Comparison of ENCODE assay signal across 23 cellular contexts in the genomic region with DNA sequence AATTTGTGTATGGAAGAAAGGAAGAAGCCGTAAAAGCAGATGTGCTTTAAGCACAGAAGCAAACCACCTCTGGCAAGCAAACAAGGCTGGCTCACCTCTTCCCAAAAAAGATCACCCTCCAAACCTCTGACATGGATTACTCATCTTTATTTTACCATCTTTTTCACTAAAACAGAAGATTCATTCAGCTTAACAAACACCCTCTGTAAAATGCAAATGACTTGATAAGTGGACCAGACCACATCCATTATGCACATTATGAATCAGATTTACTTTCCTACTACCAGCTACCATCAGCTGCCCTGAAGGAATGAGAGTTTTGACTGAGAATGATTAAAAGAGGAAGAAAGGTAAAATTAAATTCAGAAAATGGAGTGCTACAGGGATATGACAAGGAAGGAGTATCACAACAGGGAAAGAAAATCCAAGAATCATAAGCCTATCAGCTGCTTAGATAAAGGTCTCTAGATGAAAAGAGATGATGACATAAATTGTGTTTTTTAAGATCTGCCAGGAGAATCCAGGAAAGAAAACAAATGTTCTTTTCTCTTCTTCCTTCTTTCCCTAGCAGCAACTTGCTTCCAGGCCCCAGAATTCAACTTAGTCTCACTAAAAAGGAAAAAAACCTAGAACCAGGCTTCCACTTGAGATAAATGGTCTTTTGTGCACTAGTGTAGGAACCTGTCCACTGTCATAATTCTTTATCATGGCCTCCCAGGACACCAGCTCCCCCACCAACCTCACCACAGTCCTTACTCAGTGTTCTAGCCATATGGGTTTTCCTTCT. TPM values are rescaled to one million over a fixed set of nuclear protein-coding genes. Genes with fewer than 3 reads are reported as not detected.
A peak's percentile ranks its signal among the peaks of the same experiment; 100 is the strongest.
DNase-seq lines count a peak whose midpoint lies in the region; ATAC-seq, FAIRE-seq and TF ChIP-seq lines count a peak whose summit lies in the region.
"Had no signal": no experiment of that assay in that cellular context is flagged by ENCODE, and none has a peak within 500 bp of the region (broad histone marks: within the 10 kb centered on the region; RNA-seq: fewer than 3 reads in every experiment).

No MANE protein-coding gene starts in this region.

- H3K27ac ChIP-seq in astrocyte (ENCODE audit: low read depth, low read length) = no peak overlapping the region
- no peak overlapping the region for H3K27ac ChIP-seq in osteoblast (ENCODE audit: low read depth, low read length)
- no peak overlapping the region for H3K27ac ChIP-seq in effector memory CD4-positive, alpha-beta T cell (ENCODE audit: insufficient read depth, low read length, poor library complexity, severe bottlenecking)
- H3K27ac ChIP-seq: body of pancreas, right lobe of liver, thyroid gland had no signal

- H3K36me3 ChIP-seq in astrocyte (ENCODE audit: insufficient read depth, low read length) = no peaks in the 10 kb centered on the region
- H3K36me3 ChIP-seq in osteoblast (ENCODE audit: insufficient read depth, low read length) = no peaks in the 10 kb centered on the region
- H3K36me3 ChIP-seq in effector memory CD4-positive, alpha-beta T cell (ENCODE audit: control insufficient read depth, insufficient read depth, low read length) = no peaks in the 10 kb centered on the region
- H3K36me3 ChIP-seq: esophagus muscularis mucosa, heart left ventricle, right lobe of liver, thyroid gland had no signal

- H3K27me3 ChIP-seq in astrocyte (ENCODE audit: insufficient read depth, low read length) = no peaks in the 10 kb centered on the region
- H3K27me3 ChIP-seq in osteoblast (ENCODE audit: insufficient read depth, low read length) = no peaks in the 10 kb centered on the region
- H3K27me3 ChIP-seq in effector memory CD4-positive, alpha-beta T cell (replicated peaks; ENCODE audit: control insufficient read depth, insufficient read depth, low read length, poor library complexity, severe bottlenecking) = no peaks in the 10 kb centered on the region
- H3K27me3 ChIP-seq: BE2C, body of pancreas, esophagus muscularis mucosa, heart left ventricle, right lobe of liver, thyroid gland had no signal

- H3K27me3 Mint-ChIP-seq in astrocyte (ENCODE audit: low read depth, unreplicated experiment) = no peaks in the 10 kb centered on the region
- H3K27me3 Mint-ChIP-seq in naive thymus-derived CD8-positive, alpha-beta T cell = no peaks in the 10 kb centered on the region

- peaks cover 24% of the 10 kb centered on the region for H3K4me1 Mint-ChIP-seq in astrocyte (ENCODE audit: low read depth, unreplicated experiment)
- peaks cover 5 to 42% (median 14%) of the 10 kb centered on the region in 4 donors for H3K4me1 Mint-ChIP-seq in naive thymus-derived CD8-positive, alpha-beta T cell

- TF ChIP-seq CTCF in astrocyte (IDR thresholded peaks at IDR 0.05; ENCODE audit: insufficient read depth, low read depth, low read length) (no peak), osteoblast (IDR thresholded peaks at IDR 0.05; ENCODE audit: extremely low read depth, low read depth, low read length) (no peak)

- peak; percentile 95 for DNase-seq in COLO829 (ENCODE audit: low spot score)
- DNase-seq in HT1080 (ENCODE audit: low read depth) = peak; percentile 51
- peak; percentile 60 for DNase-seq in astrocyte (ENCODE audit: low read depth)
- DNase-seq in osteoblast (ENCODE audit: insufficient read length, low spot score, missing footprints) = peak; percentile 66
- no peak for DNase-seq in activated effector memory CD4-positive, alpha-beta T cell treated with anti-CD3 and anti-CD28 coated beads, Interleukin-2, amount 50 U/mL, for 16 hours
- no peak for DNase-seq in NCI-H2227 (lab: John Stamatoyannopoulos, UW; ENCODE audit: unreplicated experiment)
- DNase-seq in naive thymus-derived CD8-positive, alpha-beta T cell = no peak
- no peak for DNase-seq in effector memory CD4-positive, alpha-beta T cell
- DNase-seq: activated CD4-positive, alpha-beta T cell treated with anti-CD3 and anti-CD28 coated beads, Interleukin-2, amount 50 U/mL, for 4 hours; BE2C; body of pancreas; DMS153; heart left ventricle; NCI-H187 treated with DMSO at 0.1 percent for 48 hours; NCI-H446 treated with DMSO at 0.1 percent for 48 hours; right lobe of liver; SIG-M5; stimulated activated CD4-positive, alpha-beta T cell treated with anti-CD3 and anti-CD28 coated beads, Interleukin-4, amount 100 ng/mL, for 1 hour; thyroid gland had no signal

- no peak overlapping the region for H2AFZ ChIP-seq in astrocyte (ENCODE audit: low read depth, low read length)
- H2AFZ ChIP-seq in osteoblast (ENCODE audit: low read length) = no peak overlapping the region

- H3K27ac Mint-ChIP-seq in astrocyte (ENCODE audit: unreplicated experiment) = no peak overlapping the region
- no peak overlapping the region for H3K27ac Mint-ChIP-seq in naive thymus-derived CD8-positive, alpha-beta T cell
- H3K27ac Mint-ChIP-seq: activated T-helper 2 cell treated with anti-CD3 and anti-CD28 coated beads, Interferon-gamma antibody, Interleukin-2, Interleukin-4, amounts not matched to agents 10 μg/mL and 5 μg/mL and 100 μg/mL, durations not matched to agents 14 hours and 24 hours and 36 hours; T-helper 2 cell treated with Interferon-gamma antibody and Interleukin-4, amounts not matched to agents 5 μg/mL and 100 μg/mL, for 36 hours had no signal

- peaks cover 13% of the 10 kb centered on the region for H3K4me1 ChIP-seq in astrocyte (ENCODE audit: insufficient read depth, low read length)
- H3K4me1 ChIP-seq in osteoblast (ENCODE audit: insufficient read depth, low read length) = peaks cover 12% of the 10 kb centered on the region
- peaks cover 6% of the 10 kb centered on the region for H3K4me1 ChIP-seq in effector memory CD4-positive, alpha-beta T cell (ENCODE audit: control insufficient read depth, insufficient read depth, low read length, poor library complexity, severe bottlenecking)
- H3K4me1 ChIP-seq: right lobe of liver had no signal

- no peak overlapping the region for H3K9ac ChIP-seq in astrocyte (ENCODE audit: low read length)

- POLR2A ChIA-PET in naive thymus-derived CD8-positive, alpha-beta T cell (lab: Charles Lee) = no interaction called here

- H3K9me3 Mint-ChIP-seq in astrocyte (ENCODE audit: unreplicated experiment) = no peaks in the 10 kb centered on the region
- H3K9me3 Mint-ChIP-seq in naive thymus-derived CD8-positive, alpha-beta T cell = no peaks in the 10 kb centered on the region
- H3K9me3 Mint-ChIP-seq: activated T-helper 2 cell treated with anti-CD3 and anti-CD28 coated beads, Interferon-gamma antibody, Interleukin-2, Interleukin-4, amounts not matched to agents 10 μg/mL and 5 μg/mL and 100 μg/mL, durations not matched to agents 14 hours and 24 hours and 36 hours; T-helper 2 cell treated with Interferon-gamma antibody and Interleukin-4, amounts not matched to agents 5 μg/mL and 100 μg/mL, for 36 hours had no signal

- ATAC-seq in naive thymus-derived CD8-positive, alpha-beta T cell = no peak
- ATAC-seq: body of pancreas, heart left ventricle, right lobe of liver had no signal

- H3K4me3 ChIP-seq in astrocyte (ENCODE audit: insufficient read depth, low read depth, low read length) (no peak overlapping the region), osteoblast (ENCODE audit: insufficient read depth, low read length) (no peak overlapping the region)
- no peak overlapping the region for H3K4me3 ChIP-seq in effector memory CD4-positive, alpha-beta T cell (ENCODE audit: insufficient read depth, low read depth, low read length, poor library complexity, severe bottlenecking)
- H3K4me3 ChIP-seq: body of pancreas, esophagus muscularis mucosa, heart left ventricle, right lobe of liver, thyroid gland had no signal

- no peak for FAIRE-seq in astrocyte (lab: Jason Lieb, UNC)

- H3K9me3 ChIP-seq in astrocyte (ENCODE audit: insufficient read depth, low read depth, low read length) (no peaks in the 10 kb centered on the region), osteoblast (ENCODE audit: low read depth, low read length) (no peaks in the 10 kb centered on the region)
- no peaks in the 10 kb centered on the region for H3K9me3 ChIP-seq in effector memory CD4-positive, alpha-beta T cell (ENCODE audit: control insufficient read depth, low read length)
- H3K9me3 ChIP-seq: BE2C, body of pancreas, esophagus muscularis mucosa, heart left ventricle, right lobe of liver, thyroid gland had no signal

- H3K4me3 Mint-ChIP-seq in astrocyte (ENCODE audit: unreplicated experiment) = no peak overlapping the region
- no peak overlapping the region for H3K4me3 Mint-ChIP-seq in naive thymus-derived CD8-positive, alpha-beta T cell
- H3K4me3 Mint-ChIP-seq: neural crest cell; T-helper 2 cell treated with Interferon-gamma antibody and Interleukin-4, amounts not matched to agents 5 μg/mL and 100 μg/mL, for 36 hours had no signal

- H3K4me2 ChIP-seq in astrocyte (ENCODE audit: low read length) = no peak overlapping the region
- no peak overlapping the region for H3K4me2 ChIP-seq in osteoblast (ENCODE audit: insufficient read depth, low read length)

- H3K36me3 Mint-ChIP-seq in astrocyte (ENCODE audit: low read depth, unreplicated experiment) = peaks cover 4% of the 10 kb centered on the region
- no peaks in the 10 kb centered on the region for H3K36me3 Mint-ChIP-seq in naive thymus-derived CD8-positive, alpha-beta T cell

- H4K20me1 ChIP-seq in astrocyte (ENCODE audit: insufficient read depth, low read length) = peaks cover 48% of the 10 kb centered on the region
- peaks cover 20% of the 10 kb centered on the region for H4K20me1 ChIP-seq in osteoblast (ENCODE audit: insufficient read depth, low read length)

- H3K79me2 ChIP-seq in astrocyte (ENCODE audit: insufficient read depth, low read length) (peaks cover 10% of the 10 kb centered on the region), osteoblast (ENCODE audit: insufficient read depth, low read length) (peaks cover 31% of the 10 kb centered on the region)

RNA-seq across cellular contexts. Expression of gene JAZF1, which starts 47.4 kb away (rescaled TPM):
- total RNA-seq in HT1080 (2014; rRNA removed; shearing (Covaris generic)) = 2.8 and 5.4 TPM in 2 replicates
- polyA plus RNA-seq in HT1080 (2015; cell fraction: cytosol; rRNA removed) = 8.4 and 10.7 TPM in 2 replicates
- polyA plus RNA-seq in HT1080 (2015; cell fraction: nucleus; rRNA removed) = 4.1 and 5.2 TPM in 2 replicates
- total RNA-seq in astrocyte (19.8 and 20.1 TPM in 2 replicates), osteoblast (14.4 and 15.9 TPM in 2 replicates)
- total RNA-seq in naive thymus-derived CD8-positive, alpha-beta T cell = 1 to 10 TPM; 3.6 to 4.3 TPM
- polyA plus RNA-seq in naive thymus-derived CD8-positive, alpha-beta T cell = 1 to 10 TPM; 1.4 to 8.6 (median 2.1) TPM

Comparison
In these comparisons a context has a peak if more than half of its experiments do, and no peak if none do; other contexts are left out.
1. DNase-seq: peak in COLO829 (single experiment), HT1080 (single experiment), astrocyte (single experiment) and osteoblast (single experiment); none in activated effector memory CD4-positive, alpha-beta T cell treated with anti-CD3 and anti-CD28 coated beads, Interleukin-2, amount 50 U/mL, for 16 hours (single experiment), NCI-H2227 (single experiment), naive thymus-derived CD8-positive, alpha-beta T cell (0 of 10) and effector memory CD4-positive, alpha-beta T cell (0 of 3).